ENCODE assay signal across 22 cellular contexts in the genomic region with DNA sequence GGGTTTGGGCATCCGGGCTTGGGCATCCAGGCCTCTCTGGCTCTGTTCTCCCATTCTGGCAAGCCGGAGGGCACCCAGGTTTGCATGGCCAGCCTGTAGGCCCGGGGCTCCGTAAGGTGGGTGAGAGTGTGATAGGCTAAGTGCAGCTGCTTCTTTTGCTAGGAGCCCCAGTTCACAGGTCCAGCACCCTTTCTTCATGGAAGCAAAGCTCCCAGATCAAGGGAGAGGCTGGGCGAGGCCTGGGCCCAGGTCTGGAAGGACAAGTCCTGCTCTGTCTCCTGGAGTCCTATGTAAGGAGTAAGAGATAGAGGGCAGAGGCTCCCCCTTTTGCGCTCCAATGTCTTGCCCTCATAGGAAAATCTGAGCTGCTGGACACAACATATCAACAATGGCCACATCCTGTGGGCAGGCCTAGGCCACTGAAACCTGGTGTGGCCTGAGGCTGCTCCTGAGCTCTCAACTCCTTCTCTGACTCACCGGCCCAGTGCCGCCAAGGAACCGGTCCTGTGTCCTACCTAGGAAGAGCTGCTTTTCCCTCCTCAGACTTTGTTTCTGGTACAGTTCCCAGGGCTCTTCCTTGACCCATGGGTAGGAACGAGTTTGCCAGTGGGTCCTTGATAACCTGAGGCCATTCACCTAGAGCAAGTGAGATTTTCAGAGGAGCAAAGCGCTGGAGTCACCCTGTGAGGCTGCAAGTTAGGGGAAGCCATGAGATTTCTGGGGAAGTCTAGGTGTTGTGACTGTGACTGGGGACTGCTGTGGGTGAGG. TPM values are rescaled to one million over a fixed set of nuclear protein-coding genes. Genes with fewer than 3 reads are reported as not detected.
"Had no signal": no experiment of that assay in that cellular context is flagged by ENCODE, and none has a peak within 500 bp of the region (broad histone marks: within the 10 kb centered on the region; RNA-seq: fewer than 3 reads in every experiment).

No MANE protein-coding gene starts in this region.

- H3K9me3 ChIP-seq: heart right ventricle, left ventricle myocardium inferior, psoas muscle, right lobe of liver, suprapubic skin had no signal

- H3K27ac Mint-ChIP-seq: activated B cell treated with CpG ODN at 0.5 μM for 24 hours; activated CD8-positive, alpha-beta T cell treated with anti-CD3 and anti-CD28 coated beads, Interleukin-2, amount 10 ng/mL, durations not matched to agents 7 days and 5 days; activated naive CD8-positive, alpha-beta T cell treated with anti-CD3 and anti-CD28 coated beads for 36 hours; memory B cell; natural killer cell treated with Interleukin-12 subunit alpha and Interleukin-12 subunit beta and Interleukin-15 and Interleukin-18, amount 100 ng/mL, for 72 hours; T-helper 2 cell treated with Interferon-gamma antibody and Interleukin-4, amounts not matched to agents 5 μg/mL and 100 μg/mL, for 36 hours had no signal

- H3K36me3 Mint-ChIP-seq: activated naive CD8-positive, alpha-beta T cell treated with anti-CD3 and anti-CD28 coated beads for 36 hours; memory B cell had no signal

- H3K4me2 ChIP-seq: smooth muscle cell had no signal

- H3K4me1 Mint-ChIP-seq: activated B cell treated with CpG ODN at 0.5 μM for 24 hours had no signal

- DNase-seq: activated B cell treated with CpG ODN at 0.5 μM for 24 hours; activated CD4-positive, alpha-beta T cell treated with anti-CD3 and anti-CD28 coated beads for 48 hours; activated CD8-positive, alpha-beta memory T cell treated with anti-CD3 and anti-CD28 coated beads, Interleukin-2, amount 50 U/mL, for 4 hours; activated CD8-positive, alpha-beta T cell treated with anti-CD3 and anti-CD28 coated beads, Interleukin-2, amount 10 ng/mL, durations not matched to agents 7 days and 5 days; activated naive CD8-positive, alpha-beta T cell treated with anti-CD3 and anti-CD28 coated beads for 36 hours; amygdala; brain microvascular endothelial cell; cortex of kidney; effector CD8-positive, alpha-beta T cell; heart right ventricle; kidney; left ventricle myocardium inferior; psoas muscle; right lobe of liver; stimulated activated naive CD8-positive, alpha-beta T cell treated with anti-CD3 and anti-CD28 coated beads, Interleukin-15, Interleukin-2, amounts not matched to agents 100 U/mL and 50 U/mL, for 24 hours; trophoblast cell had no signal

- H3K4me3 Mint-ChIP-seq: activated B cell treated with CpG ODN at 0.5 μM for 24 hours; activated CD8-positive, alpha-beta T cell treated with anti-CD3 and anti-CD28 coated beads, Interleukin-2, amount 10 ng/mL, durations not matched to agents 7 days and 5 days; activated naive CD8-positive, alpha-beta T cell treated with anti-CD3 and anti-CD28 coated beads for 36 hours; memory B cell; natural killer cell treated with Interleukin-12 subunit alpha and Interleukin-12 subunit beta and Interleukin-15 and Interleukin-18, amount 100 ng/mL, for 72 hours; T-helper 2 cell treated with Interferon-gamma antibody and Interleukin-4, amounts not matched to agents 5 μg/mL and 100 μg/mL, for 36 hours had no signal

- H3K27ac ChIP-seq: brain microvascular endothelial cell, gastroesophageal sphincter, heart right ventricle, left ventricle myocardium inferior, psoas muscle, right lobe of liver, suprapubic skin had no signal

- FAIRE-seq: kidney had no signal

- H3K9me3 Mint-ChIP-seq: activated B cell treated with CpG ODN at 0.5 μM for 24 hours; memory B cell; natural killer cell treated with Interleukin-12 subunit alpha and Interleukin-12 subunit beta and Interleukin-15 and Interleukin-18, amount 100 ng/mL, for 72 hours; T-helper 2 cell treated with Interferon-gamma antibody and Interleukin-4, amounts not matched to agents 5 μg/mL and 100 μg/mL, for 36 hours had no signal

- ATAC-seq: activated CD8-positive, alpha-beta T cell treated with anti-CD3 and anti-CD28 coated beads, Interleukin-2, amount 10 ng/mL, durations not matched to agents 7 days and 5 days; gastroesophageal sphincter; heart right ventricle; natural killer cell treated with Interleukin-12 subunit alpha and Interleukin-12 subunit beta and Interleukin-15 and Interleukin-18, amount 100 ng/mL, for 72 hours; psoas muscle; right lobe of liver; stimulated activated naive CD8-positive, alpha-beta T cell treated with anti-CD3 and anti-CD28 coated beads, Interleukin-15, Interleukin-2, amounts not matched to agents 100 U/mL and 50 U/mL, for 24 hours had no signal

- H3K36me3 ChIP-seq: brain microvascular endothelial cell, gastroesophageal sphincter, heart right ventricle, left ventricle myocardium inferior, right lobe of liver, suprapubic skin had no signal

- H3K4me3 ChIP-seq: gastroesophageal sphincter, heart right ventricle, left ventricle myocardium inferior, psoas muscle, right lobe of liver, smooth muscle cell, suprapubic skin had no signal

RNA-seq across cellular contexts. Expression of gene PAX6, which starts 11.7 kb away (rescaled TPM):
- total RNA-seq: activated B cell treated with CpG ODN at 0.5 μM for 24 hours; activated CD8-positive, alpha-beta T cell treated with anti-CD3 and anti-CD28 coated beads, Interleukin-2, amount 10 ng/mL, durations not matched to agents 7 days and 5 days; activated naive CD8-positive, alpha-beta T cell treated with anti-CD3 and anti-CD28 coated beads for 36 hours; heart right ventricle; kidney; left ventricle myocardium inferior; natural killer cell treated with Interleukin-12 subunit alpha and Interleukin-12 subunit beta and Interleukin-15 and Interleukin-18, amount 100 ng/mL, for 72 hours; right lobe of liver; smooth muscle cell had no signal
- polyA plus RNA-seq: psoas muscle, smooth muscle cell had no signal
